ENCODE assay signal across 8 cellular contexts in genomic region chr13:110137677-110138008, GRCh38.
DNase-seq lines count a peak whose midpoint lies in the region; ATAC-seq and TF ChIP-seq lines count a peak whose summit lies in the region.

No MANE protein-coding gene starts in this region.

- H3K4me2 ChIP-seq in parathyroid adenoma (ENCODE audit: low read length), result peak overlapping the region; percentile 92

- H2AFZ ChIP-seq in parathyroid adenoma, result peak overlapping the region; percentile 28

- H3K36me3 Mint-ChIP-seq in activated CD4-positive, alpha-beta memory T cell treated with anti-CD3 and anti-CD28 coated beads for 36 hours, result no peaks in the 10 kb centered on the region

- H3K9me3 ChIP-seq in parathyroid adenoma (ENCODE audit: control insufficient read depth, low read length), result no peaks in the 10 kb centered on the region

- POLR2A ChIA-PET in activated CD4-positive, alpha-beta memory T cell treated with anti-CD3 and anti-CD28 coated beads for 36 hours (lab: Charles Lee), result no interaction called here

- peaks cover 10% of the 10 kb centered on the region for H3K4me1 Mint-ChIP-seq in activated CD4-positive, alpha-beta memory T cell treated with anti-CD3 and anti-CD28 coated beads for 36 hours (ENCODE audit: low read depth)

- DNase-seq in GM12865 (ENCODE audit: low read depth), result peak; percentile 69
- DNase-seq in NCI-H1092 treated with DMSO at 0.1 percent for 48 hours (lab: John Stamatoyannopoulos, UW), result peak; percentile 77
- peak; percentile 45 for DNase-seq in activated CD4-positive, alpha-beta memory T cell treated with anti-CD3 and anti-CD28 coated beads for 36 hours
- DNase-seq in glomerular visceral epithelial cell (ENCODE audit: extremely low spot score), result peak; percentile 61
- DNase-seq in NCI-H2171 treated with DMSO at 0.1 percent for 48 hours (lab: John Stamatoyannopoulos, UW), result no peak

- peak overlapping the region; percentile 71 for H3K27ac Mint-ChIP-seq in activated CD4-positive, alpha-beta memory T cell treated with anti-CD3 and anti-CD28 coated beads for 36 hours

- H3K27me3 ChIP-seq in parathyroid adenoma (ENCODE audit: control insufficient read depth, insufficient read depth, low read length), result no peaks in the 10 kb centered on the region

- intact Hi-C loops in activated CD4-positive, alpha-beta memory T cell treated with anti-CD3 and anti-CD28 coated beads for 36 hours (cut with micrococcal nuclease), result loop anchor here (1.0 to 5.0 kb wide), 2 partner anchors 349 to 975 kb away; no protein-coding TSS in a partner anchor

- H3K27ac ChIP-seq in 22Rv1, result peak overlapping the region; percentile 67
- H3K27ac ChIP-seq in parathyroid adenoma, result no peak overlapping the region

- no peaks in the 10 kb centered on the region for H3K4me1 ChIP-seq in parathyroid adenoma

- TF ChIP-seq CTCF in 22Rv1 (IDR thresholded peaks at IDR 0.05) (peak; percentile 70), GM12865 (IDR thresholded peaks at IDR 0.05; ENCODE audit: insufficient read depth, low read depth, low read length, missing control alignments) (peak; percentile 35), parathyroid adenoma (IDR thresholded peaks at IDR 0.05) (peak; percentile 27)

- peak; percentile 73 for ATAC-seq in HG02571 (IDR thresholded peaks at IDR 0.05; ENCODE audit: unreplicated experiment)

- H3K4me3 Mint-ChIP-seq in activated CD4-positive, alpha-beta memory T cell treated with anti-CD3 and anti-CD28 coated beads for 36 hours, result peak overlapping the region; percentile 65

- H3K79me2 ChIP-seq in parathyroid adenoma, result no peaks in the 10 kb centered on the region

- CTCF ChIA-PET in activated CD4-positive, alpha-beta memory T cell treated with anti-CD3 and anti-CD28 coated beads for 36 hours (lab: Charles Lee), result no interaction called here

- H3K4me3 ChIP-seq in GM12865 (ENCODE audit: low read depth, low read length) (peak overlapping the region; percentile 66), parathyroid adenoma (ENCODE audit: low read depth, low read length) (peak overlapping the region; percentile 56)

- H3K27me3 Mint-ChIP-seq in activated CD4-positive, alpha-beta memory T cell treated with anti-CD3 and anti-CD28 coated beads for 36 hours, result peaks cover 41% of the 10 kb centered on the region

- no peak overlapping the region for H3K9ac ChIP-seq in parathyroid adenoma

- no peaks in the 10 kb centered on the region for H3K36me3 ChIP-seq in parathyroid adenoma (ENCODE audit: control insufficient read depth, insufficient read depth, low read length)

- H3K9me3 Mint-ChIP-seq in activated CD4-positive, alpha-beta memory T cell treated with anti-CD3 and anti-CD28 coated beads for 36 hours, result peaks cover 4% of the 10 kb centered on the region
